27 cellular contexts compared by ENCODE assay signal in genomic region chr17:73349647-73350046, GRCh38. TPM values are rescaled to one million over a fixed set of nuclear protein-coding genes. Genes with fewer than 3 reads are reported as not detected.
A peak's percentile ranks its signal among the peaks of the same experiment; 100 is the strongest.
DNase-seq lines count a peak whose midpoint lies in the region; ATAC-seq and TF ChIP-seq lines count a peak whose summit lies in the region.
"Had no signal": no experiment of that assay in that cellular context is flagged by ENCODE, and none has a peak within 500 bp of the region (broad histone marks: within the 10 kb centered on the region; RNA-seq: fewer than 3 reads in every experiment).

No MANE protein-coding gene starts in this region.

- H3K36me3 ChIP-seq in NT2/D1 (ENCODE audit: insufficient read depth, insufficient read length, low read length): no peaks in the 10 kb centered on the region
- no peaks in the 10 kb centered on the region for H3K36me3 ChIP-seq in stomach
- H3K36me3 ChIP-seq: adrenal gland, MG63, upper lobe of left lung had no signal

- no peaks in the 10 kb centered on the region for H3K27me3 ChIP-seq in NT2/D1 (ENCODE audit: insufficient read depth, insufficient read length)
- H3K27me3 ChIP-seq in stomach: no peaks in the 10 kb centered on the region
- H3K27me3 ChIP-seq: adrenal gland, MG63, upper lobe of left lung had no signal

- no peak for ATAC-seq in esophagus mucosa
- ATAC-seq: T-helper 17 cell had no signal

- peak overlapping the region; percentile 26 for H3K9ac ChIP-seq in NT2/D1 (ENCODE audit: insufficient read length, low read depth)
- H3K9ac ChIP-seq: SK-N-SH had no signal

- peak overlapping the region; percentile 83 for H3K27ac ChIP-seq in cingulate gyrus (ENCODE audit: low read depth, low read length)
- peak overlapping the region in 4 of 5 donors; percentile 24 to 80 (median 62) for H3K27ac ChIP-seq in stomach

- H3K4me3 Mint-ChIP-seq in mesothelial cell of epicardium: no peak overlapping the region
- H3K4me3 Mint-ChIP-seq: activated CD4-positive, alpha-beta memory T cell treated with anti-CD3 and anti-CD28 coated beads for 36 hours; activated naive CD4-positive, alpha-beta T cell treated with anti-CD3 and anti-CD28 coated beads for 36 hours; activated T-helper 1 cell treated with anti-CD3 and anti-CD28 coated beads, Interleukin-12 subunit alpha, Interleukin-12 subunit beta, Interleukin-2, Interleukin-4 antibody, amounts not matched to agents 30 ng/mL and 10 ng/mL and 1 ng/mL, durations not matched to agents 14 hours and 24 hours and 36 hours; nephron progenitor cell; stimulated activated naive CD8-positive, alpha-beta T cell treated with anti-CD3 and anti-CD28 coated beads, Interleukin-15, Interleukin-2, amounts not matched to agents 100 ng/mL and 50 ng/mL, for 24 hours; T-helper 17 cell had no signal

- TF ChIP-seq CTCF in mesothelial cell of epicardium (IDR thresholded peaks at IDR 0.05; ENCODE audit: unreplicated experiment) (no peak), stomach (IDR thresholded peaks at IDR 0.05) (no peak)

- DNase-seq in NT2/D1 (ENCODE audit: low read depth, low spot score) (no peak), mesothelial cell of epicardium (ENCODE audit: low spot score in 2 of 2, unreplicated experiment in 2 of 2) (no peak), stomach (no peak), T-helper 1 cell (no peak)
- DNase-seq in stimulated activated CD4-positive, alpha-beta T cell treated with anti-CD3 and anti-CD28 coated beads, Interleukin-1b, Interleukin-23, amount 100 ng/mL, for 48 hours: no peak
- DNase-seq in stimulated activated CD4-positive, alpha-beta T cell treated with anti-CD3 and anti-CD28 coated beads, Interleukin-12 subunit alpha, Interleukin-12 subunit beta, amount 100 ng/mL, for 4 hours: no peak
- DNase-seq: ACHN; activated CD4-positive, alpha-beta memory T cell treated with anti-CD3 and anti-CD28 coated beads for 36 hours; activated CD4-positive, CD25-positive, alpha-beta regulatory T cell treated with anti-CD3 and anti-CD28 coated beads, Interleukin-2, amount 50 U/mL, for 72 hours; activated CD8-positive, alpha-beta memory T cell treated with anti-CD3 and anti-CD28 coated beads, Interleukin-2, amount 50 U/mL, for 4 hours; activated naive CD4-positive, alpha-beta T cell treated with anti-CD3 and anti-CD28 coated beads for 36 hours; adrenal gland; KG1; MG63; NCI-H1417; NCI-H2107; NCI-H774; nephron progenitor cell; RPMI8226; SK-N-SH; T-helper 17 cell; upper lobe of left lung had no signal

- no peak overlapping the region for H3K4me3 ChIP-seq in NT2/D1 (ENCODE audit: insufficient read length, low read depth)
- no peak overlapping the region for H3K4me3 ChIP-seq in stomach
- H3K4me3 ChIP-seq: adrenal gland, coronary artery, MG63, upper lobe of left lung had no signal

- 72 to 99% (median 96%) methylated on average over 9 of the region's 9 CpGs for WGBS in stomach, 5 donors

- peaks cover 24% of the 10 kb centered on the region for H3K4me1 Mint-ChIP-seq in mesothelial cell of epicardium
- H3K4me1 Mint-ChIP-seq: T-helper 17 cell had no signal

- H3K4me1 ChIP-seq in NT2/D1 (ENCODE audit: insufficient read depth, insufficient read length): peaks cover 27% of the 10 kb centered on the region
- peaks cover 0 to 34% (median 9%) of the 10 kb centered on the region in 4 donors for H3K4me1 ChIP-seq in stomach
- H3K4me1 ChIP-seq: adrenal gland had no signal

- no peaks in the 10 kb centered on the region for H3K27me3 Mint-ChIP-seq in mesothelial cell of epicardium (ENCODE audit: low read depth)
- H3K27me3 Mint-ChIP-seq: activated CD4-positive, alpha-beta memory T cell treated with anti-CD3 and anti-CD28 coated beads for 36 hours; stimulated activated naive CD8-positive, alpha-beta T cell treated with anti-CD3 and anti-CD28 coated beads, Interleukin-15, Interleukin-2, amounts not matched to agents 100 ng/mL and 50 ng/mL, for 24 hours; T-helper 17 cell had no signal

- no peak for TF ChIP-seq POLR2A in stomach (IDR thresholded peaks at IDR 0.05)

- H3K9me3 Mint-ChIP-seq in mesothelial cell of epicardium: no peaks in the 10 kb centered on the region
- H3K9me3 Mint-ChIP-seq: activated CD4-positive, alpha-beta memory T cell treated with anti-CD3 and anti-CD28 coated beads for 36 hours; activated naive CD4-positive, alpha-beta T cell treated with anti-CD3 and anti-CD28 coated beads for 36 hours; activated T-helper 1 cell treated with anti-CD3 and anti-CD28 coated beads, Interleukin-12 subunit alpha, Interleukin-12 subunit beta, Interleukin-2, Interleukin-4 antibody, amounts not matched to agents 30 ng/mL and 10 ng/mL and 1 ng/mL, durations not matched to agents 14 hours and 24 hours and 36 hours; stimulated activated naive CD8-positive, alpha-beta T cell treated with anti-CD3 and anti-CD28 coated beads, Interleukin-15, Interleukin-2, amounts not matched to agents 100 ng/mL and 50 ng/mL, for 24 hours had no signal

- intact Hi-C loops in stomach (cut with DNase I; ENCODE audit: low total_unique reads): no loop called here

- H3K36me3 Mint-ChIP-seq in mesothelial cell of epicardium: peaks cover 3% of the 10 kb centered on the region
- H3K36me3 Mint-ChIP-seq: activated CD4-positive, alpha-beta memory T cell treated with anti-CD3 and anti-CD28 coated beads for 36 hours had no signal

- H3K27ac Mint-ChIP-seq in mesothelial cell of epicardium: peak overlapping the region; percentile 90
- H3K27ac Mint-ChIP-seq: activated CD4-positive, alpha-beta memory T cell treated with anti-CD3 and anti-CD28 coated beads for 36 hours; activated naive CD4-positive, alpha-beta T cell treated with anti-CD3 and anti-CD28 coated beads for 36 hours; activated T-helper 1 cell treated with anti-CD3 and anti-CD28 coated beads, Interleukin-12 subunit alpha, Interleukin-12 subunit beta, Interleukin-2, Interleukin-4 antibody, amounts not matched to agents 30 ng/mL and 10 ng/mL and 1 ng/mL, durations not matched to agents 14 hours and 24 hours and 36 hours; stimulated activated naive CD8-positive, alpha-beta T cell treated with anti-CD3 and anti-CD28 coated beads, Interleukin-15, Interleukin-2, amounts not matched to agents 100 ng/mL and 50 ng/mL, for 24 hours; T-helper 17 cell had no signal

- H3K9me3 ChIP-seq in NT2/D1 (ENCODE audit: insufficient read depth, low read length) (no peaks in the 10 kb centered on the region), stomach (no peaks in the 10 kb centered on the region)
- H3K9me3 ChIP-seq: adrenal gland, MG63, SK-N-SH, upper lobe of left lung had no signal

- no peak for TF ChIP-seq EP300 in stomach (IDR thresholded peaks at IDR 0.05)

RNA-seq across cellular contexts. Expression of gene CDC42EP4, which starts 37.8 kb away (rescaled TPM):
- total RNA-seq in mesothelial cell of epicardium: 68.4 to 71.3 TPM (median 70.3 TPM) in 3 replicates
- 10 to 100 TPM; 44.6 to 93.3 (median 68.9) TPM for total RNA-seq in stomach
- polyA plus RNA-seq in stomach: 10 to 100 TPM; 23.2 to 38.3 (median 25.7) TPM
- total RNA-seq in esophagus mucosa: 25.9 TPM
